ENCODE assay signal across 8 cellular contexts in the genomic region with DNA sequence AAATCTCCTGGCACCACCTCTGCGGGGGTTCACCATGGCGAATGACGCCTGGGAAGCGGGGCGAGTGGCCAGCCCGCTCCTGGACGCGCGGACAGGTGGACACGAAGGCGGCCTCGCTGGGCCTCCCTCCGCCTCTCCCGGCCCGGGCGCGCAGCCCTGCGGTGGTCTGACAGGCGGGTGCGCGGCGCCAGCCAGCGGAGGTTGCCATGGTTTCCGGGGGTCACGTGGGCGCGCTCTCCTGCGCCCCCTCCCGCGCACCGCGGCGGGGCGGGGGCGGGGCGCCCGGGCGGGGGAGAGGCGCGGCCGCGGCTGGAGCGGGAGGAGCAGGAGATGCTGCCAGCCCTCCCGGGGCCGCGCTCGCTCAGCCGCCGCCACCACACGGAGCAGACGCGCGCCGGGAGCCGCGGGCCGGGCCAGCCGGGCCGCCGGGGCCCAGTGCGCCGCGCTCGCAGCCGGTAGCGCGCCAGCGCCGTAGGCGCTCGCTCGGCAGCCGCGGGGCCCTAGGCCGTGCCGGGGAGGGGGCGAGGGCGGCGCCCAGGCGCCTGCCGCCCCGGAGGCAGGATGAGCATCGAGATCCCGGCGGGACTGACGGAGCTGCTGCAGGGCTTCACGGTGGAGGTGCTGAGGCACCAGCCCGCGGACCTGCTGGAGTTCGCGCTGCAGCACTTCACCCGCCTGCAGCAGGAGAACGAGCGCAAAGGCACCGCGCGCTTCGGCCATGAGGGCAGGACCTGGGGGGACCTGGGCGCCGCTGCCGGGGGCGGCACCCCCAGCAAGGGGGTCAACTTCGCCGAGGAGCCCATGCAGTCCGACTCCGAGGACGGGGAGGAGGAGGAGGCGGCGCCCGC. TPM values are rescaled to one million over a fixed set of nuclear protein-coding genes. Genes with fewer than 3 reads are reported as not detected.
DNase-seq lines count a peak whose midpoint lies in the region; ATAC-seq and TF ChIP-seq lines count a peak whose summit lies in the region.

A gene (plus strand): TSS at position 359 of the 848 bp plus-strand sequence. CDS start 203 bp downstream, at position 562.

- H3K36me3 ChIP-seq in colonic mucosa, result no peaks in the 10 kb centered on the region

- H3K4me1 Mint-ChIP-seq in activated CD4-positive, alpha-beta T cell treated with anti-CD3 and anti-CD28 coated beads, Interleukin-2, amount 10 ng/mL, durations not matched to agents 24 days and 14 days, result peaks cover 7% of the 10 kb centered on the region

- peak within 1 kb of the TSS; percentile 85 for H3K4me3 Mint-ChIP-seq in activated CD4-positive, alpha-beta T cell treated with anti-CD3 and anti-CD28 coated beads, Interleukin-2, amount 10 ng/mL, durations not matched to agents 24 days and 14 days

- H3K9ac ChIP-seq in colonic mucosa (ENCODE audit: low read depth in 2 of 2, low read length in 2 of 2), result peak within 1 kb of the TSS; percentile 66 to 83

- intact Hi-C loops in activated CD4-positive, alpha-beta T cell treated with anti-CD3 and anti-CD28 coated beads, Interleukin-2, amount 10 ng/mL, durations not matched to agents 24 days and 14 days (cut with micrococcal nuclease), result no loop called here
- intact Hi-C loops in colonic mucosa (cut with DNase I), result no loop called here

- DNase-seq in A172 (ENCODE audit: low spot score), result peak; percentile 47
- DNase-seq in NCI-H345 treated with DMSO at 0.1 percent for 48 hours (lab: John Stamatoyannopoulos, UW; ENCODE audit: unreplicated experiment), result peak; percentile 57
- peak; percentile 92 for DNase-seq in activated CD4-positive, alpha-beta T cell treated with anti-CD3 and anti-CD28 coated beads, Interleukin-2, amount 10 ng/mL, durations not matched to agents 24 days and 14 days
- DNase-seq in colonic mucosa, result peak; percentile 73
- DNase-seq in left kidney (ENCODE audit: low read depth, low spot score), result peak; percentile 97
- peak; percentile 43 for DNase-seq in stimulated activated CD4-positive, alpha-beta T cell treated with anti-CD3 and anti-CD28 coated beads, Interleukin-1b, Interleukin-23, amount 100 ng/mL, for 48 hours

- TF ChIP-seq CTCF in colonic mucosa (IDR thresholded peaks at IDR 0.05), result no peak

- peaks cover 4% of the 10 kb centered on the region for H3K4me1 ChIP-seq in colonic mucosa

- H3K9me3 Mint-ChIP-seq in activated CD4-positive, alpha-beta T cell treated with anti-CD3 and anti-CD28 coated beads, Interleukin-2, amount 10 ng/mL, durations not matched to agents 24 days and 14 days, result no peaks in the 10 kb centered on the region

- no peaks in the 10 kb centered on the region for H3K9me3 ChIP-seq in colonic mucosa

- H3K27ac ChIP-seq in colonic mucosa, result no peak within 1 kb of the TSS

- H3K36me3 Mint-ChIP-seq in activated CD4-positive, alpha-beta T cell treated with anti-CD3 and anti-CD28 coated beads, Interleukin-2, amount 10 ng/mL, durations not matched to agents 24 days and 14 days (ENCODE audit: low read depth), result no peaks in the 10 kb centered on the region

- H3K4me3 ChIP-seq in colonic mucosa, result peak within 1 kb of the TSS; percentile 72

- H3K27me3 ChIP-seq in colonic mucosa, result no peaks in the 10 kb centered on the region

- H3K27ac Mint-ChIP-seq in activated CD4-positive, alpha-beta T cell treated with anti-CD3 and anti-CD28 coated beads, Interleukin-2, amount 10 ng/mL, durations not matched to agents 24 days and 14 days, result no peak within 1 kb of the TSS

- H3K27me3 Mint-ChIP-seq in activated CD4-positive, alpha-beta T cell treated with anti-CD3 and anti-CD28 coated beads, Interleukin-2, amount 10 ng/mL, durations not matched to agents 24 days and 14 days, result peaks cover 47% of the 10 kb centered on the region

- ATAC-seq in GM18861 (IDR thresholded peaks at IDR 0.05; ENCODE audit: unreplicated experiment) (peak; percentile 84), HG03135 (IDR thresholded peaks at IDR 0.05; ENCODE audit: unreplicated experiment) (peak; percentile 78)

RNA-seq across cellular contexts. Expression of the gene that starts here (rescaled TPM):
- 13.9 and 14.2 TPM in 2 replicates for total RNA-seq in A172 (2014; rRNA removed; shearing (Covaris generic))
- total RNA-seq in activated CD4-positive, alpha-beta T cell treated with anti-CD3 and anti-CD28 coated beads, Interleukin-2, amount 10 ng/mL, durations not matched to agents 24 days and 14 days, result 0.54 and 0.77 TPM in 2 replicates
- 10 to 100 TPM in 1 of 2 donors, 1 to 10 TPM in 1; 9.3 to 11.7 TPM for total RNA-seq in colonic mucosa

Comparison
In these comparisons a context has a peak if more than half of its experiments do, and no peak if none do; other contexts are left out.
1. Peak in DNase-seq in activated CD4-positive, alpha-beta T cell treated with anti-CD3 and anti-CD28 coated beads, Interleukin-2, amount 10 ng/mL, durations not matched to agents 24 days and 14 days; RNA of the gene not detected or under 1 TPM.
2. DNase-seq: peak in every context shown above with its lines; median percentile 97 in left kidney; 92 in activated CD4-positive, alpha-beta T cell treated with anti-CD3 and anti-CD28 coated beads, Interleukin-2, amount 10 ng/mL, durations not matched to agents 24 days and 14 days; 73 in colonic mucosa; 57 in NCI-H345 treated with DMSO at 0.1 percent for 48 hours; 47 in A172; 43 in stimulated activated CD4-positive, alpha-beta T cell treated with anti-CD3 and anti-CD28 coated beads, Interleukin-1b, Interleukin-23, amount 100 ng/mL, for 48 hours.